Comparison of ENCODE assay signal across 8 cellular contexts in the genomic region with DNA sequence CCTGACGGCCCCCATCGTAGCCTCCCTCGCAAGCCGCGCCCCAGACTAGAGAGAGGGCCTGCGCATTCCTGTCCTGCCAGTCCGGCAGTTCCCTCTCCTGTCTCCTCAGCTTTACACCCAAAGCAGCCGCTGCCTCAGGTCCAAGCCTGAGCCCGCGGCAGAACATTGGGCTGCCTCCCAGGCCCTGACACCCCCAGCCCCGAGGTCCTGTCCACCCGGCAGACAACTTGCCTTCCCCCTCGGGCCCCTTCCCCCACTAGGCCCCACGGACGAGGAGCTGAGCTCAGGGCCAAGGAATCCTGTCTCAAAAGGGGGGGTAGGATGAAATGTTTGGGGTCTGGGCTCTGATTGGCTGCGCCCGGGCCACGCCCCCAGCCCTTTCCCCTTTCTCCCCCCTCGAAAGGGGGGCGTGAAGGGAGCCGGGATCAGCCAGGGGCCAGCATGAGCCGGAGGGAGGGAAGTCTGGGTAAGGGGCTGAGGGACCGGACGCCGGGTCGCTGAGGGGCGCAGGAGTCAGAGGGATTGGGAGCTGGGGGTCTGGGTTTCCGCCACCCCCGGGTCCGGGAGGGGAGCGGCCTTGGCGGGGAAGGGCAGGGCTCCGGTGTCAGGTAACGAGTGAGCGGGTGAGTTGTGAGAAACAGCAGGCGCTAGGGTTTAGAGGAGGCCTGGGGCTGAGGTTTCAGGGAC. TPM values are rescaled to one million over a fixed set of nuclear protein-coding genes. Genes with fewer than 3 reads are reported as not detected.
DNase-seq lines count a peak whose midpoint lies in the region; ATAC-seq and TF ChIP-seq lines count a peak whose summit lies in the region.

A gene with protein sequence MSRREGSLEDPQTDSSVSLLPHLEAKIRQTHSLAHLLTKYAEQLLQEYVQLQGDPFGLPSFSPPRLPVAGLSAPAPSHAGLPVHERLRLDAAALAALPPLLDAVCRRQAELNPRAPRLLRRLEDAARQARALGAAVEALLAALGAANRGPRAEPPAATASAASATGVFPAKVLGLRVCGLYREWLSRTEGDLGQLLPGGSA (plus strand): TSS at position 412 of the 687 bp plus-strand sequence. CDS start 30 bp downstream, at position 442.

- peaks cover 40% of the 10 kb centered on the region for H3K4me1 Mint-ChIP-seq in activated CD4-positive, alpha-beta T cell treated with anti-CD3 and anti-CD28 coated beads for 36 hours

- peak within 1 kb of the TSS; percentile 61 for H3K4me2 ChIP-seq in SU-DHL-6 (ENCODE audit: low read depth, low read length, poor library complexity, severe bottlenecking)

- peak; percentile 32 for TF ChIP-seq POLR2A in transverse colon (IDR thresholded peaks at IDR 0.05)

- H3K9me3 Mint-ChIP-seq in activated CD4-positive, alpha-beta T cell treated with anti-CD3 and anti-CD28 coated beads for 36 hours (ENCODE audit: low read depth) = no peaks in the 10 kb centered on the region

- peaks cover 21% of the 10 kb centered on the region for H3F3A ChIP-seq in SU-DHL-6 (ENCODE audit: insufficient read depth)

- H3K9me3 ChIP-seq in SU-DHL-6 (ENCODE audit: insufficient read depth, low read length) (no peaks in the 10 kb centered on the region), mesodermal cell (ENCODE audit: control insufficient read depth, low read length) (no peaks in the 10 kb centered on the region), transverse colon (no peaks in the 10 kb centered on the region)

- H4K20me1 ChIP-seq in SU-DHL-6 (ENCODE audit: low read depth, low read length) = no peaks in the 10 kb centered on the region

- ATAC-seq in activated CD4-positive, alpha-beta T cell treated with anti-CD3 and anti-CD28 coated beads for 36 hours = no peak
- ATAC-seq in GM19452 (IDR thresholded peaks at IDR 0.05; ENCODE audit: unreplicated experiment) = no peak

- peak within 1 kb of the TSS; percentile 84 for H3K27ac Mint-ChIP-seq in activated CD4-positive, alpha-beta T cell treated with anti-CD3 and anti-CD28 coated beads for 36 hours

- TF ChIP-seq CTCF in SU-DHL-6 (IDR thresholded peaks at IDR 0.05; ENCODE audit: insufficient read depth, low read length, poor library complexity, severe bottlenecking) = no peak
- no peak for TF ChIP-seq CTCF in transverse colon (IDR thresholded peaks at IDR 0.05)

- TF ChIP-seq EP300 in transverse colon (IDR thresholded peaks at IDR 0.05; ENCODE audit: low read depth) = no peak

- DNase-seq in activated CD4-positive, alpha-beta T cell treated with anti-CD3 and anti-CD28 coated beads for 36 hours = no peak
- no peak for DNase-seq in activated CD4-positive, alpha-beta T cell treated with anti-CD3 and anti-CD28 coated beads, Interleukin-2, amount 50 U/mL, for 48 hours
- DNase-seq in epithelial cell of prostate (ENCODE audit: low read depth, low spot score) = no peak
- peak; percentile 62 for DNase-seq in transverse colon
- no peak for DNase-seq in activated CD4-positive, alpha-beta T cell treated with anti-CD3 and anti-CD28 coated beads for 1 hour

- CTCF ChIA-PET in activated CD4-positive, alpha-beta T cell treated with anti-CD3 and anti-CD28 coated beads for 36 hours (lab: Charles Lee) = interaction anchor here (1.1 kb wide), 1 partner anchor 52 kb away, joined by 4 read pairs; no protein-coding TSS in a partner anchor

- in situ Hi-C loops in transverse colon (cut with MboI; ENCODE audit: low pct_ligation_motif_present in 1 of 4, low pct_unique_long_range_greater_than_20kb in 1 of 4, low sequenced_read_pairs in 3 of 4) = no loop called here

- H2AFZ ChIP-seq in SU-DHL-6 (ENCODE audit: low read depth, low read length, severe bottlenecking) = peak within 1 kb of the TSS; percentile 90

- peak within 1 kb of the TSS; percentile 61 for H3K4me3 Mint-ChIP-seq in activated CD4-positive, alpha-beta T cell treated with anti-CD3 and anti-CD28 coated beads for 36 hours

- H3K4me3 ChIP-seq in SU-DHL-6 (ENCODE audit: insufficient read depth, low read length, poor library complexity, severe bottlenecking) (peak within 1 kb of the TSS; percentile 51), mesodermal cell (ENCODE audit: extremely low read depth, insufficient read depth, low read length, poor library complexity, severe bottlenecking) (peak within 1 kb of the TSS; percentile 64), transverse colon (peak within 1 kb of the TSS; percentile 18 to 55 (median 40))

- POLR2A ChIA-PET in activated CD4-positive, alpha-beta T cell treated with anti-CD3 and anti-CD28 coated beads for 36 hours (lab: Charles Lee) = no interaction called here

- H3K79me2 ChIP-seq in SU-DHL-6 (ENCODE audit: insufficient read depth, low read length) = no peaks in the 10 kb centered on the region

- H3K27me3 Mint-ChIP-seq in activated CD4-positive, alpha-beta T cell treated with anti-CD3 and anti-CD28 coated beads for 36 hours = no peaks in the 10 kb centered on the region

- WGBS in mesodermal cell (ENCODE audit: insufficient coverage in 2 of 2), 2 experiments = 1 to 2% methylated on average over 16 to 25 of the region's 36 CpGs
- 46% methylated on average over 35 of the region's 36 CpGs; no CpG with 5 or more reads in 1 of the 2 donors for WGBS in transverse colon (ENCODE audit: low coverage in 1 of 2), 2 donors

- intact Hi-C loops in activated CD4-positive, alpha-beta T cell treated with anti-CD3 and anti-CD28 coated beads for 36 hours (cut with DNase I, micrococcal nuclease) = loop anchor here in 1 of 2 experiments (2.0 kb wide), 1 partner anchor 22 kb away; no protein-coding TSS in a partner anchor
- intact Hi-C loops in transverse colon (cut with DNase I; ENCODE audit: low total_unique reads) = no loop called here

- H3K9ac ChIP-seq in SU-DHL-6 (ENCODE audit: low read length) = peak within 1 kb of the TSS; percentile 25

- H3K36me3 Mint-ChIP-seq in activated CD4-positive, alpha-beta T cell treated with anti-CD3 and anti-CD28 coated beads for 36 hours (ENCODE audit: low read depth) = peaks cover 2% of the 10 kb centered on the region

- H3K27ac ChIP-seq in SU-DHL-6 (ENCODE audit: low read depth, low read length) = peak within 1 kb of the TSS; percentile 49
- H3K27ac ChIP-seq in epithelial cell of prostate = peak within 1 kb of the TSS; percentile 99
- peak within 1 kb of the TSS; percentile 98 for H3K27ac ChIP-seq in mesodermal cell (ENCODE audit: low read depth, low read length, severe bottlenecking)
- H3K27ac ChIP-seq in transverse colon = peak within 1 kb of the TSS; percentile 89 to 94 (median 91)

- H3K4me1 ChIP-seq in mesodermal cell (ENCODE audit: control insufficient read depth, insufficient read depth, low read length, poor library complexity, severe bottlenecking) = peaks cover 17% of the 10 kb centered on the region
- H3K4me1 ChIP-seq in transverse colon = peaks cover 19 to 45% (median 32%) of the 10 kb centered on the region in 4 donors

- H3K27me3 ChIP-seq in SU-DHL-6 (ENCODE audit: low read length) (no peaks in the 10 kb centered on the region), transverse colon (no peaks in the 10 kb centered on the region)

- no peaks in the 10 kb centered on the region for H3K9me2 ChIP-seq in SU-DHL-6 (replicated peaks; ENCODE audit: insufficient read depth, low read length)

- H3K36me3 ChIP-seq in SU-DHL-6 (ENCODE audit: low read length) (no peaks in the 10 kb centered on the region), mesodermal cell (ENCODE audit: control insufficient read depth, insufficient read depth, low read length) (peaks cover 8% of the 10 kb centered on the region), transverse colon (no peaks in the 10 kb centered on the region)

RNA-seq across cellular contexts. Expression of the gene that starts here (rescaled TPM):
- under 1 TPM; 0.18 TPM for total RNA-seq in activated CD4-positive, alpha-beta T cell treated with anti-CD3 and anti-CD28 coated beads for 36 hours
- polyA plus RNA-seq in mesodermal cell (2013, experiment 1 of 2) = 5.8 TPM
- 5.4 TPM for polyA plus RNA-seq in mesodermal cell (2013, experiment 2 of 2)
- under 1 TPM in 2 of 4 donors, not detected in 2; 0.82 to 0.95 TPM for total RNA-seq in transverse colon

Comparison
In these comparisons a context has a peak if more than half of its experiments do, and no peak if none do; other contexts are left out.
1. Peak in DNase-seq, H3K4me3 ChIP-seq and H3K27ac ChIP-seq in transverse colon; RNA of the gene not detected or under 1 TPM.
2. H3K27ac ChIP-seq: peak in every context shown above with its lines; median percentile 99 in epithelial cell of prostate; 98 in mesodermal cell; 91 in transverse colon; 49 in SU-DHL-6.